Comparison of ENCODE assay signal across 17 cellular contexts in genomic region chr2:182977463-182977862, GRCh38.
A peak's percentile ranks its signal among the peaks of the same experiment; 100 is the strongest.
DNase-seq lines count a peak whose midpoint lies in the region; ATAC-seq and TF ChIP-seq lines count a peak whose summit lies in the region.
"Had no signal": no experiment of that assay in that cellular context is flagged by ENCODE, and none has a peak within 500 bp of the region (broad histone marks: within the 10 kb centered on the region; RNA-seq: fewer than 3 reads in every experiment).

No MANE protein-coding gene starts in this region.

- no peaks in the 10 kb centered on the region for H3K27me3 Mint-ChIP-seq in activated T-cell treated with anti-CD3 and anti-CD28 coated beads, Interleukin-2, amount 50 U/mL, for 72 hours (ENCODE audit: low read depth)
- no peaks in the 10 kb centered on the region for H3K27me3 Mint-ChIP-seq in activated T-cell treated with anti-CD3 and anti-CD28 coated beads, Interleukin-2, amount 50 U/mL, for 4 hours (ENCODE audit: low read depth)
- H3K27me3 Mint-ChIP-seq: CD4-positive, CD25-positive, alpha-beta regulatory T cell had no signal

- H3K36me3 ChIP-seq in prostate gland: no peaks in the 10 kb centered on the region

- no peaks in the 10 kb centered on the region for H3K4me1 Mint-ChIP-seq in activated T-cell treated with anti-CD3 and anti-CD28 coated beads, Interleukin-2, amount 50 U/mL, for 72 hours (ENCODE audit: low read depth)
- no peaks in the 10 kb centered on the region for H3K4me1 Mint-ChIP-seq in activated T-cell treated with anti-CD3 and anti-CD28 coated beads, Interleukin-2, amount 50 U/mL, for 4 hours (ENCODE audit: low read depth)

- H3K9me3 ChIP-seq in prostate gland: no peaks in the 10 kb centered on the region
- H3K9me3 ChIP-seq in right cardiac atrium (ENCODE audit: control insufficient read depth, low read length): no peaks in the 10 kb centered on the region
- H3K9me3 ChIP-seq: SK-N-SH, stomach had no signal

- TF ChIP-seq POLR2A in prostate gland (IDR thresholded peaks at IDR 0.05): no peak

- no peak overlapping the region for H3K4me3 Mint-ChIP-seq in activated T-cell treated with anti-CD3 and anti-CD28 coated beads, Interleukin-2, amount 50 U/mL, for 72 hours
- no peak overlapping the region for H3K4me3 Mint-ChIP-seq in activated T-cell treated with anti-CD3 and anti-CD28 coated beads, Interleukin-2, amount 50 U/mL, for 4 hours
- H3K4me3 Mint-ChIP-seq: activated naive CD8-positive, alpha-beta T cell; CD4-positive, CD25-positive, alpha-beta regulatory T cell had no signal

- peaks cover 2 to 6% of the 10 kb centered on the region in 2 donors for H3K36me3 Mint-ChIP-seq in activated T-cell treated with anti-CD3 and anti-CD28 coated beads, Interleukin-2, amount 50 U/mL, for 72 hours (ENCODE audit: insufficient read depth in 2 of 2)
- peaks cover 9% of the 10 kb centered on the region for H3K36me3 Mint-ChIP-seq in activated T-cell treated with anti-CD3 and anti-CD28 coated beads, Interleukin-2, amount 50 U/mL, for 4 hours (ENCODE audit: insufficient read depth)
- H3K36me3 Mint-ChIP-seq: activated naive CD8-positive, alpha-beta T cell had no signal

- whole genome bisulfite sequencing in prostate gland: 97% methylated on average over 1 of the region's 1 CpG
- 98% methylated on average over 1 of the region's 1 CpG for WGBS in right cardiac atrium

- H3K4me3 ChIP-seq in prostate gland (no peak overlapping the region), right cardiac atrium (ENCODE audit: low read length) (no peak overlapping the region)
- H3K4me3 ChIP-seq: stomach had no signal

- H3K27me3 ChIP-seq in prostate gland (replicated peaks; ENCODE audit: insufficient read depth) (no peaks in the 10 kb centered on the region), right cardiac atrium (ENCODE audit: control insufficient read depth, insufficient read depth) (no peaks in the 10 kb centered on the region)
- H3K27me3 ChIP-seq: stomach had no signal

- intact Hi-C loops in prostate gland (cut with DNase I) (no loop called here), right cardiac atrium (cut with DNase I) (loop anchor here in 2 of 4 donors (10.0 kb wide), 1 partner anchor 213 kb away; no protein-coding TSS in a partner anchor)

- no peaks in the 10 kb centered on the region for H3K9me3 Mint-ChIP-seq in activated T-cell treated with anti-CD3 and anti-CD28 coated beads, Interleukin-2, amount 50 U/mL, for 72 hours
- no peaks in the 10 kb centered on the region for H3K9me3 Mint-ChIP-seq in activated T-cell treated with anti-CD3 and anti-CD28 coated beads, Interleukin-2, amount 50 U/mL, for 4 hours
- H3K9me3 Mint-ChIP-seq: CD4-positive, CD25-positive, alpha-beta regulatory T cell had no signal

- TF ChIP-seq CTCF in prostate gland (IDR thresholded peaks at IDR 0.05): no peak

- DNase-seq in activated T-cell treated with anti-CD3 and anti-CD28 coated beads, Interleukin-2, amount 50 U/mL, for 72 hours: no peak
- DNase-seq in activated T-cell treated with anti-CD3 and anti-CD28 coated beads, Interleukin-2, amount 50 U/mL, for 4 hours: no peak
- DNase-seq in AG08396 (ENCODE audit: low spot score) (no peak), NCI-H82 (lab: John Stamatoyannopoulos, UW) (no peak), prostate gland (ENCODE audit: low spot score) (no peak), right cardiac atrium (no peak)
- DNase-seq: CD4-positive, CD25-positive, alpha-beta regulatory T cell; foreskin melanocyte; GOT3; KG1; NCI-H446 treated with DMSO at 0.1 percent for 48 hours; SK-N-SH; stomach had no signal

- ATAC-seq in activated T-cell treated with anti-CD3 and anti-CD28 coated beads, Interleukin-2, amount 50 U/mL, for 72 hours (replicated peaks in 1 of 2): no peak
- ATAC-seq in activated T-cell treated with anti-CD3 and anti-CD28 coated beads, Interleukin-2, amount 50 U/mL, for 4 hours: no peak
- ATAC-seq in HG02642 (IDR thresholded peaks at IDR 0.05; ENCODE audit: poor library complexity, unreplicated experiment): peak; percentile 58
- peak; percentile 64 for ATAC-seq in HG03457 (IDR thresholded peaks at IDR 0.05; ENCODE audit: unreplicated experiment)
- ATAC-seq in right cardiac atrium: no peak

- H3K4me1 ChIP-seq in prostate gland (replicated peaks) (no peaks in the 10 kb centered on the region), right cardiac atrium (ENCODE audit: control insufficient read depth, insufficient read depth, low read length) (no peaks in the 10 kb centered on the region)

- H3K27ac ChIP-seq in prostate gland (no peak overlapping the region), right cardiac atrium (ENCODE audit: low read length) (no peak overlapping the region)
- H3K27ac ChIP-seq: 22Rv1, stomach had no signal

- H3K27ac Mint-ChIP-seq in activated T-cell treated with anti-CD3 and anti-CD28 coated beads, Interleukin-2, amount 50 U/mL, for 72 hours: peak overlapping the region; percentile 12
- H3K27ac Mint-ChIP-seq: activated naive CD8-positive, alpha-beta T cell; CD4-positive, CD25-positive, alpha-beta regulatory T cell had no signal

Comparison
In these comparisons a context has a peak if more than half of its experiments do, and no peak if none do; other contexts are left out.
1. ATAC-seq: peak in HG02642 (single experiment) and HG03457 (single experiment); none in activated T-cell treated with anti-CD3 and anti-CD28 coated beads, Interleukin-2, amount 50 U/mL, for 72 hours (0 of 2), activated T-cell treated with anti-CD3 and anti-CD28 coated beads, Interleukin-2, amount 50 U/mL, for 4 hours (0 of 2) and right cardiac atrium (0 of 2).